ENCODE assay signal across 17 cellular contexts in the genomic region with DNA sequence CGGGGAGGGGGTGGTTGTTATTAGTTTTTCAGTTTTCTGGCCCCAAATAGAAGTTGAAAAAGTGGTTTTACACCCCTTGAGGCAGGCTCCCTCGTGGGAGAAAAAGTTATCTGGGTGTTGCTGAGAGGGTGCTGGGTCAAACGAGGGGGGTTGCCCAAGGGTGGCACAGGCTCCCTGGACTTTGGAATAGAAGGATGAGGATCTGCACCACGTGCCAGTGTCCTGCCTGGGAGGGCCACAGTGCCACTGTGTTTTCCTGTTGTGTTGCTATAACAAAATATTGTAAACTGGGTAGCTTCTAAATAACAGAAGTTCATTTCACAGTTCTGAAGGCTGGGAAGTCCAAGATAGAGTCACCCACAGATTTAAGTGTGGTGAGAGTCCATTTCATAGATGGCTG.
"Had no signal": no experiment of that assay in that cellular context is flagged by ENCODE, and none has a peak within 500 bp of the region (broad histone marks: within the 10 kb centered on the region; RNA-seq: fewer than 3 reads in every experiment).

No MANE protein-coding gene starts in this region.

- H3K27me3 ChIP-seq: stomach, suprapubic skin, testis, thyroid gland, tibial artery, tibial nerve, transverse colon, upper lobe of left lung, upper lobe of right lung, uterus, vagina had no signal

- H3K9me3 ChIP-seq: suprapubic skin, testis, thoracic aorta, thyroid gland, tibial artery, tibial nerve, transverse colon, upper lobe of left lung, upper lobe of right lung, uterus, vagina had no signal

- ATAC-seq: stimulated activated effector memory CD8-positive, alpha-beta T cell treated with anti-CD3 and anti-CD28 coated beads, Interleukin-12 subunit alpha, Interleukin-12 subunit beta, amount 100 ng/mL, for 72 hours; stimulated activated memory B cell treated with anti-CD40 and anti-IgM and Interleukin-4, amounts not matched to agents 10 μg/mL and 1 μg/mL and 100 μg/mL, for 72 hours; stimulated activated naive B cell treated with anti-CD40 and anti-IgM and Interleukin-4, amounts not matched to agents 10 μg/mL and 1 μg/mL and 100 μg/mL, for 72 hours; stimulated activated naive CD8-positive, alpha-beta T cell treated with anti-CD3 and anti-CD28 coated beads, Interleukin-15, amount 100 ng/mL, for 72 hours; stimulated activated naive CD8-positive, alpha-beta T cell treated with anti-CD3 and anti-CD28 coated beads, Interleukin-15, Interleukin-2, amounts not matched to agents 100 U/mL and 50 U/mL, for 24 hours; upper lobe of right lung had no signal

- H3K4me3 ChIP-seq: stomach, suprapubic skin, testis, thoracic aorta, thyroid gland, tibial artery, tibial nerve, transverse colon, upper lobe of left lung, upper lobe of right lung, uterus, vagina had no signal

- H3K4me1 ChIP-seq: stomach, upper lobe of left lung, upper lobe of right lung, uterus had no signal

- H3K27ac ChIP-seq: stomach, suprapubic skin, testis, thoracic aorta, thyroid gland, tibial artery, tibial nerve, transverse colon, upper lobe of left lung, upper lobe of right lung, uterus, vagina had no signal

- H3K36me3 ChIP-seq: stomach, suprapubic skin, thoracic aorta, thyroid gland, tibial artery, tibial nerve, transverse colon, upper lobe of left lung, upper lobe of right lung, uterus, vagina had no signal
